In genomic region chr19:43606569-43607229, GRCh38 we compare ENCODE assay signal across 18 cellular contexts. TPM values are rescaled to one million over a fixed set of nuclear protein-coding genes. Genes with fewer than 3 reads are reported as not detected.
DNase-seq lines count a peak whose midpoint lies in the region; ATAC-seq, FAIRE-seq and TF ChIP-seq lines count a peak whose summit lies in the region.
"Had no signal": no experiment of that assay in that cellular context is flagged by ENCODE, and none has a peak within 500 bp of the region (broad histone marks: within the 10 kb centered on the region; RNA-seq: fewer than 3 reads in every experiment).

No MANE protein-coding gene starts in this region.

- no peak for TF ChIP-seq EP300 in K562 (IDR thresholded peaks at IDR 0.05; ENCODE audit: low read length)

- H3K36me3 Mint-ChIP-seq in mesothelial cell of epicardium (peaks cover 20% of the 10 kb centered on the region), nephron progenitor cell (ENCODE audit: low read depth) (peaks cover 38% of the 10 kb centered on the region)

- no peaks in the 10 kb centered on the region for H3K27me3 Mint-ChIP-seq in mesothelial cell of epicardium (ENCODE audit: low read depth)
- H3K27me3 Mint-ChIP-seq in nephron progenitor cell (ENCODE audit: low read depth, poor library complexity): peaks cover 3% of the 10 kb centered on the region
- H3K27me3 Mint-ChIP-seq: activated CD4-positive, alpha-beta T cell treated with anti-CD3 and anti-CD28 coated beads for 36 hours; stimulated activated naive CD8-positive, alpha-beta T cell treated with anti-CD3 and anti-CD28 coated beads, Interleukin-15, Interleukin-2, amounts not matched to agents 100 ng/mL and 50 ng/mL, for 24 hours had no signal

- no peaks in the 10 kb centered on the region for H3K4me1 Mint-ChIP-seq in mesothelial cell of epicardium
- H3K4me1 Mint-ChIP-seq in nephron progenitor cell: peaks cover 9% of the 10 kb centered on the region
- H3K4me1 Mint-ChIP-seq: activated CD4-positive, alpha-beta T cell treated with anti-CD3 and anti-CD28 coated beads for 36 hours had no signal

- H3K9me3 ChIP-seq in BLaER1 treated with 17β-estradiol and CSF1 and Interleukin-3, amounts not matched to agents 10 nM and 100 nM (replicated peaks in 1 of 11): no peaks in the 10 kb centered on the region
- no peaks in the 10 kb centered on the region for H3K9me3 ChIP-seq in K562 (replicated peaks; ENCODE audit: control insufficient read depth, insufficient read depth, low read depth, low read length)
- H3K9me3 ChIP-seq: left ventricle myocardium inferior had no signal

- no TSS peak for BruUV-seq in K562 (replicated peaks; lab: Mats Ljungman, UMichigan)

- intact Hi-C loops in K562 (cut with micrococcal nuclease): no loop called here

- peak overlapping the region in 10 of 11 experiments; percentile 48 to 84 (median 74); a peak in 13 of 22 replicates for H3K9ac ChIP-seq in BLaER1 treated with 17β-estradiol and CSF1 and Interleukin-3, amounts not matched to agents 10 nM and 100 nM
- H3K9ac ChIP-seq in K562 (ENCODE audit: insufficient read depth in 1 of 2, low read depth in 2 of 2, low read length in 2 of 2): 0 out of 4 replicates have a peak overlapping the region, but pooled peaks of 1 of the 2 experiments have one; percentile 7
- H3K9ac ChIP-seq: GM23248 had no signal

- no peak for TF ChIP-seq RAD21 in K562 (CRISPR knock-in tag; conservative IDR thresholded peaks at IDR 0.05 in 1 of 2, IDR thresholded peaks at IDR 0.05 in 1 of 2)

- in situ Hi-C loops in K562 (cut with MboI): no loop called here

- WGBS in K562 (ENCODE audit: insufficient coverage, low coverage, missing lambda C conversion rate): 76% methylated on average over 7 of the region's 7 CpGs

- peak overlapping the region in 10 of 11 experiments; percentile 54 to 85 (median 76); a peak in 16 of 22 replicates for H3K27ac ChIP-seq in BLaER1 treated with 17β-estradiol and CSF1 and Interleukin-3, amounts not matched to agents 10 nM and 100 nM
- peak overlapping the region; percentile 19; the same call in 1 of the 3 replicates for H3K27ac ChIP-seq in K562 (ENCODE audit: extremely low read depth, low read depth, low read length)
- H3K27ac ChIP-seq: GM23248, left ventricle myocardium inferior had no signal

- H2AFZ ChIP-seq in K562 (ENCODE audit: low read depth, low read length): no peak overlapping the region
- H2AFZ ChIP-seq: GM23248 had no signal

- no peak overlapping the region for H3K4me3 Mint-ChIP-seq in mesothelial cell of epicardium
- no peak overlapping the region for H3K4me3 Mint-ChIP-seq in nephron progenitor cell
- H3K4me3 Mint-ChIP-seq: activated CD4-positive, alpha-beta T cell treated with anti-CD3 and anti-CD28 coated beads for 36 hours; stimulated activated naive CD8-positive, alpha-beta T cell treated with anti-CD3 and anti-CD28 coated beads, Interleukin-15, Interleukin-2, amounts not matched to agents 100 ng/mL and 50 ng/mL, for 24 hours; T-helper 2 cell treated with Interferon-gamma antibody and Interleukin-4, amounts not matched to agents 5 μg/mL and 100 μg/mL, for 36 hours had no signal

- no peak for FAIRE-seq in K562 (lab: Jason Lieb, UNC)
- FAIRE-seq: RCC 7860 had no signal

- H3K27me3 ChIP-seq in BLaER1 treated with 17β-estradiol and CSF1 and Interleukin-3, amounts not matched to agents 10 nM and 100 nM: no peaks in the 10 kb centered on the region
- no peaks in the 10 kb centered on the region for H3K27me3 ChIP-seq in K562 (ENCODE audit: control insufficient read depth in 2 of 2, insufficient read depth in 2 of 2, low read length in 2 of 2)

- peaks cover 0 to 62% (median 26%) of the 10 kb centered on the region in 11 experiments; a peak in 15 of 22 replicates for H4K20me1 ChIP-seq in BLaER1 treated with 17β-estradiol and CSF1 and Interleukin-3, amounts not matched to agents 10 nM and 100 nM
- H4K20me1 ChIP-seq in K562 (replicated peaks; ENCODE audit: control insufficient read depth, insufficient read depth, low read length): no peaks in the 10 kb centered on the region

- H3K4me1 ChIP-seq in BLaER1 treated with 17β-estradiol and CSF1 and Interleukin-3, amounts not matched to agents 10 nM and 100 nM: peaks cover 24 to 80% (median 67%) of the 10 kb centered on the region in 10 experiments
- peaks cover 20 to 22% of the 10 kb centered on the region in 2 experiments for H3K4me1 ChIP-seq in K562 (replicated peaks in 1 of 2; ENCODE audit: control insufficient read depth in 2 of 2, insufficient read depth in 2 of 2, low read length in 2 of 2)

- no peaks in the 10 kb centered on the region for H3K9me3 Mint-ChIP-seq in mesothelial cell of epicardium
- no peaks in the 10 kb centered on the region for H3K9me3 Mint-ChIP-seq in nephron progenitor cell
- H3K9me3 Mint-ChIP-seq: stimulated activated naive CD8-positive, alpha-beta T cell treated with anti-CD3 and anti-CD28 coated beads, Interleukin-15, Interleukin-2, amounts not matched to agents 100 ng/mL and 50 ng/mL, for 24 hours; T-helper 2 cell treated with Interferon-gamma antibody and Interleukin-4, amounts not matched to agents 5 μg/mL and 100 μg/mL, for 36 hours had no signal

- peaks cover 8% of the 10 kb centered on the region; the same call in 2 of the 3 replicates for H3K79me2 ChIP-seq in K562 (ENCODE audit: control insufficient read depth, insufficient read depth, low read length)

- CTCF ChIA-PET in K562 (lab: Yijun Ruan, JAX; ENCODE audit: low intra/inter-chr PET ratio): no interaction called here

- peak; percentile 52 for DNase-seq in NCI-H2171 treated with DMSO at 0.1 percent for 48 hours (lab: John Stamatoyannopoulos, UW)
- DNase-seq in K562 (ENCODE audit: extremely low read depth in 1 of 4, low spot score in 3 of 4): no peak
- DNase-seq in mesothelial cell of epicardium (ENCODE audit: low spot score in 2 of 2, unreplicated experiment in 2 of 2): no peak
- no peak for DNase-seq in activated gamma-delta T cell (lab: John Stamatoyannopoulos, UW)
- no peak for DNase-seq in SHP77 treated with DMSO at 0.1 percent for 48 hours (lab: John Stamatoyannopoulos, UW)
- no peak for DNase-seq in nephron progenitor cell
- DNase-seq: activated CD4-positive, alpha-beta T cell treated with anti-CD3 and anti-CD28 coated beads for 36 hours; activated T-cell treated with anti-CD3 and anti-CD28 coated beads, Interleukin-2, amount 50 U/mL, for 1 hour; Calu3; GM23248; left ventricle myocardium inferior; NCI-H748 treated with DMSO at 0.1 percent for 48 hours had no signal

- TF ChIP-seq CTCF in K562 (IDR thresholded peaks at IDR 0.05 in 2 of 3, conservative IDR thresholded peaks at IDR 0.05 in 1 of 3; ENCODE audit: insufficient read depth in 2 of 3, low read depth in 1 of 3, low read length in 3 of 3) (no peak), mesothelial cell of epicardium (IDR thresholded peaks at IDR 0.05; ENCODE audit: unreplicated experiment) (no peak), nephron progenitor cell (IDR thresholded peaks at IDR 0.05) (no peak)

- H3K27ac Mint-ChIP-seq in mesothelial cell of epicardium (peak overlapping the region; percentile 12), nephron progenitor cell (no peak overlapping the region)
- H3K27ac Mint-ChIP-seq: activated CD4-positive, alpha-beta T cell treated with anti-CD3 and anti-CD28 coated beads for 36 hours; T-helper 2 cell treated with Interferon-gamma antibody and Interleukin-4, amounts not matched to agents 5 μg/mL and 100 μg/mL, for 36 hours had no signal

- H3K4me3 ChIP-seq in BLaER1 treated with 17β-estradiol and CSF1 and Interleukin-3, amounts not matched to agents 10 nM and 100 nM: peak overlapping the region in 2 of 10 experiments; percentile 48 to 52; a peak in 4 of 20 replicates
- no peak overlapping the region for H3K4me3 ChIP-seq in K562
- H3K4me3 ChIP-seq: GM23248, left ventricle myocardium inferior had no signal

- ATAC-seq in K562: no peak
- ATAC-seq in GM21528 (IDR thresholded peaks at IDR 0.05; ENCODE audit: low FRiP score, unreplicated experiment): no peak

- peaks cover 18 to 66% (median 52%) of the 10 kb centered on the region in 11 experiments for H3K36me3 ChIP-seq in BLaER1 treated with 17β-estradiol and CSF1 and Interleukin-3, amounts not matched to agents 10 nM and 100 nM
- peaks cover 32% of the 10 kb centered on the region; the same call in 2 of the 3 replicates for H3K36me3 ChIP-seq in K562 (ENCODE audit: control insufficient read depth, insufficient read depth, low read length)

- H3K4me2 ChIP-seq in BLaER1 treated with 17β-estradiol and CSF1 and Interleukin-3, amounts not matched to agents 10 nM and 100 nM: peak overlapping the region; percentile 81 to 96 (median 94)
- no peak overlapping the region for H3K4me2 ChIP-seq in K562 (ENCODE audit: insufficient read depth, low read length)

- H3K9me1 ChIP-seq in K562 (ENCODE audit: control insufficient read depth, insufficient read depth, low read length): peaks cover 6% of the 10 kb centered on the region

- POLR2A ChIA-PET in K562 (lab: Yijun Ruan, JAX): interaction anchor here (4.2 to 8.7 kb wide), 2 partner anchors 9 to 10 kb away, joined by 35 to 60 read pairs; partner anchors contain the start of genes IRGQ and ZNF576

- no peak for TF ChIP-seq POLR2A in K562 (conservative IDR thresholded peaks at IDR 0.05)

RNA-seq across cellular contexts. Expression of gene SRRM5, which starts 5.2 kb away (rescaled TPM):
- 1.0 and 1.2 TPM in 2 replicates for total RNA-seq in K562 (2011; cell fraction: chromatin; rRNA removed; ENCODE audit: low replicate concordance)
- 0.33 TPM in 1 of 2 replicates, not detected in the other for total RNA-seq in K562 (2011; cell fraction: nucleolus; rRNA removed)
- total RNA-seq in K562 (2011; cell fraction: nucleoplasm; rRNA removed): 0.23 and 0.29 TPM in 2 replicates
- total RNA-seq in K562 (2014; rRNA removed) (0.08 and 0.09 TPM in 2 replicates), K562 (2014; rRNA removed; fragmentation: Illumina TruSeq; extraction: Trizol) (0.13 and 0.25 TPM in 2 replicates), K562 (2015; rRNA removed; fragmentation: Illumina TruSeq; extraction: Trizol) (0.08 and 0.18 TPM in 2 replicates), K562 (2021) (0.11 and 0.18 TPM in 2 replicates), mesothelial cell of epicardium (0.36 to 0.63 TPM (median 0.58 TPM) in 3 replicates)
- polyA plus RNA-seq in K562 (2011; rRNA removed) (0.10 and 0.18 TPM in 2 replicates), K562 (2014; fragmentation: Illumina TruSeq; extraction: Trizol) (0.43 and 0.45 TPM in 2 replicates), K562 (2014; fragmentation: Nextera tagmentation; extraction: Ambion mirVana) (not detected), K562 (2014; rRNA removed) (0.25 and 0.36 TPM in 2 replicates)
- polyA plus RNA-seq in K562 (2011; cell fraction: cytosol; rRNA removed): 0.01 and 0.03 TPM in 2 replicates
- polyA plus RNA-seq in K562 (2011; cell fraction: nucleus; rRNA removed): 0.29 and 0.67 TPM in 2 replicates
- polyA plus RNA-seq in K562 (2012): 0.26 and 0.37 TPM in 2 replicates
- polyA minus RNA-seq in K562 (2011; rRNA and poly(A)+ RNA removed): 0.12 TPM in 1 of 2 replicates, not detected in the other
- not detected in 2 replicates for polyA minus RNA-seq in K562 (2011; cell fraction: cytosol; rRNA and poly(A)+ RNA removed)
- polyA minus RNA-seq in K562 (2011; cell fraction: nucleus; rRNA and poly(A)+ RNA removed): 0.22 TPM in 1 of 2 replicates, not detected in the other
- total RNA-seq: GM23248 had no signal
- polyA plus RNA-seq: GM23248, neural cell had no signal

RNA-seq across cellular contexts. Expression of gene ZNF576, which starts 10.3 kb away (rescaled TPM):
- 16.8 and 39.5 TPM in 2 replicates for total RNA-seq in K562 (2011; cell fraction: chromatin; rRNA removed; ENCODE audit: low replicate concordance)
- total RNA-seq in K562 (2011; cell fraction: nucleolus; rRNA removed): 33.8 and 38.9 TPM in 2 replicates
- total RNA-seq in K562 (2011; cell fraction: nucleoplasm; rRNA removed): 35.0 and 41.2 TPM in 2 replicates
- 7.1 and 16.2 TPM in 2 replicates for total RNA-seq in K562 (2014; rRNA removed)
- 5.6 and 6.8 TPM in 2 replicates for total RNA-seq in K562 (2014; rRNA removed; fragmentation: Illumina TruSeq; extraction: Trizol)
- 8.8 and 9.9 TPM in 2 replicates for total RNA-seq in K562 (2015; rRNA removed; fragmentation: Illumina TruSeq; extraction: Trizol)
- total RNA-seq in K562 (2021): 14.2 and 18.2 TPM in 2 replicates
- 7.3 and 9.7 TPM in 2 replicates for polyA plus RNA-seq in K562 (2011; rRNA removed)
- polyA plus RNA-seq in K562 (2011; cell fraction: cytosol; rRNA removed): 14.2 and 34.8 TPM in 2 replicates
- polyA plus RNA-seq in K562 (2011; cell fraction: nucleus; rRNA removed): 10.6 and 13.3 TPM in 2 replicates
- 12.8 and 12.9 TPM in 2 replicates for polyA plus RNA-seq in K562 (2012)
- 12.5 and 12.7 TPM in 2 replicates for polyA plus RNA-seq in K562 (2014; fragmentation: Illumina TruSeq; extraction: Trizol)
- 10 to 100 TPM; 12.2 to 18.2 TPM for polyA plus RNA-seq in K562 (2014; fragmentation: Nextera tagmentation; extraction: Ambion mirVana)
- 12.8 and 17.4 TPM in 2 replicates for polyA plus RNA-seq in K562 (2014; rRNA removed)
- 6.4 and 8.1 TPM in 2 replicates for polyA minus RNA-seq in K562 (2011; rRNA and poly(A)+ RNA removed)
- polyA minus RNA-seq in K562 (2011; cell fraction: cytosol; rRNA and poly(A)+ RNA removed): 5.5 and 6.7 TPM in 2 replicates
- 12.8 and 16.1 TPM in 2 replicates for polyA minus RNA-seq in K562 (2011; cell fraction: nucleus; rRNA and poly(A)+ RNA removed)
- total RNA-seq in mesothelial cell of epicardium: 11.4 to 12.6 TPM (median 12.6 TPM) in 3 replicates

RNA-seq across cellular contexts. Expression of gene IRGQ, which starts 10.8 kb away (rescaled TPM):
- total RNA-seq in K562 (2011; cell fraction: chromatin; rRNA removed; ENCODE audit: low replicate concordance): 18.5 and 25.1 TPM in 2 replicates
- 14.3 and 16.3 TPM in 2 replicates for total RNA-seq in K562 (2011; cell fraction: nucleolus; rRNA removed)
- total RNA-seq in K562 (2011; cell fraction: nucleoplasm; rRNA removed): 23.6 and 35.4 TPM in 2 replicates
- 5.3 and 7.3 TPM in 2 replicates for total RNA-seq in K562 (2014; rRNA removed)
- total RNA-seq in K562 (2014; rRNA removed; fragmentation: Illumina TruSeq; extraction: Trizol): 8.8 and 9.6 TPM in 2 replicates
- 7.8 and 7.9 TPM in 2 replicates for total RNA-seq in K562 (2015; rRNA removed; fragmentation: Illumina TruSeq; extraction: Trizol)
- total RNA-seq in K562 (2021): 16.8 and 19.2 TPM in 2 replicates
- polyA plus RNA-seq in K562 (2011; rRNA removed): 8.3 and 11.2 TPM in 2 replicates
- polyA plus RNA-seq in K562 (2011; cell fraction: cytosol; rRNA removed): 6.4 and 14.2 TPM in 2 replicates
- polyA plus RNA-seq in K562 (2011; cell fraction: nucleus; rRNA removed): 7.0 and 10.7 TPM in 2 replicates
- polyA plus RNA-seq in K562 (2012): 2.1 and 2.5 TPM in 2 replicates
- polyA plus RNA-seq in K562 (2014; fragmentation: Illumina TruSeq; extraction: Trizol): 3.4 and 5.1 TPM in 2 replicates
- polyA plus RNA-seq in K562 (2014; fragmentation: Nextera tagmentation; extraction: Ambion mirVana): 10 to 100 TPM in 1 of 2 experiments, 1 to 10 TPM in 1; 3.5 to 11.2 TPM
- polyA plus RNA-seq in K562 (2014; rRNA removed): 6.2 and 6.6 TPM in 2 replicates
- polyA minus RNA-seq in K562 (2011; rRNA and poly(A)+ RNA removed): 13.0 and 15.6 TPM in 2 replicates
- 8.6 and 11.0 TPM in 2 replicates for polyA minus RNA-seq in K562 (2011; cell fraction: cytosol; rRNA and poly(A)+ RNA removed)
- polyA minus RNA-seq in K562 (2011; cell fraction: nucleus; rRNA and poly(A)+ RNA removed): 2.2 and 3.3 TPM in 2 replicates
- total RNA-seq in mesothelial cell of epicardium: 41.1 to 42.2 TPM (median 41.4 TPM) in 3 replicates

RNA-seq across cellular contexts. Expression of gene ZNF428, which starts 12.7 kb away (rescaled TPM):
- total RNA-seq in K562 (2011; cell fraction: chromatin; rRNA removed; ENCODE audit: low replicate concordance): 6.3 and 13.9 TPM in 2 replicates
- 8.6 and 12.7 TPM in 2 replicates for total RNA-seq in K562 (2011; cell fraction: nucleolus; rRNA removed)
- 10.1 and 10.3 TPM in 2 replicates for total RNA-seq in K562 (2011; cell fraction: nucleoplasm; rRNA removed)
- total RNA-seq in K562 (2014; rRNA removed): 85.7 and 86.9 TPM in 2 replicates
- total RNA-seq in K562 (2014; rRNA removed; fragmentation: Illumina TruSeq; extraction: Trizol): 8.4 and 8.8 TPM in 2 replicates
- total RNA-seq in K562 (2015; rRNA removed; fragmentation: Illumina TruSeq; extraction: Trizol): 27.5 and 30.4 TPM in 2 replicates
- 42.2 and 49.2 TPM in 2 replicates for total RNA-seq in K562 (2021)
- 14.9 and 15.9 TPM in 2 replicates for polyA plus RNA-seq in K562 (2011; rRNA removed)
- polyA plus RNA-seq in K562 (2011; cell fraction: cytosol; rRNA removed): 17.8 and 32.7 TPM in 2 replicates
- polyA plus RNA-seq in K562 (2011; cell fraction: nucleus; rRNA removed): 14.2 and 15.7 TPM in 2 replicates
- 41.0 and 43.7 TPM in 2 replicates for polyA plus RNA-seq in K562 (2012)
- 14.9 and 19.1 TPM in 2 replicates for polyA plus RNA-seq in K562 (2014; fragmentation: Illumina TruSeq; extraction: Trizol)
- polyA plus RNA-seq in K562 (2014; fragmentation: Nextera tagmentation; extraction: Ambion mirVana): under 1 TPM; 0.15 to 0.23 TPM
- polyA plus RNA-seq in K562 (2014; rRNA removed): 68.7 and 75.7 TPM in 2 replicates
- 2.5 and 3.4 TPM in 2 replicates for polyA minus RNA-seq in K562 (2011; rRNA and poly(A)+ RNA removed)
- polyA minus RNA-seq in K562 (2011; cell fraction: cytosol; rRNA and poly(A)+ RNA removed): 4.3 and 6.7 TPM in 2 replicates
- polyA minus RNA-seq in K562 (2011; cell fraction: nucleus; rRNA and poly(A)+ RNA removed): 4.3 and 6.9 TPM in 2 replicates
- 92.2 to 96.2 TPM (median 92.4 TPM) in 3 replicates for total RNA-seq in mesothelial cell of epicardium

RNA-seq across cellular contexts. Expression of gene PINLYP, which starts 31.1 kb away (rescaled TPM):
- 0.30 and 1.1 TPM in 2 replicates for total RNA-seq in K562 (2011; cell fraction: chromatin; rRNA removed; ENCODE audit: low replicate concordance)
- total RNA-seq in K562 (2011; cell fraction: nucleolus; rRNA removed): 0.66 and 1.0 TPM in 2 replicates
- total RNA-seq in K562 (2011; cell fraction: nucleoplasm; rRNA removed): 0.76 and 0.95 TPM in 2 replicates
- total RNA-seq in K562 (2014; rRNA removed) (1.1 TPM in 2 replicates), K562 (2014; rRNA removed; fragmentation: Illumina TruSeq; extraction: Trizol) (1.1 and 1.7 TPM in 2 replicates), K562 (2015; rRNA removed; fragmentation: Illumina TruSeq; extraction: Trizol) (2.2 and 2.7 TPM in 2 replicates), K562 (2021) (1.00 and 2.4 TPM in 2 replicates), mesothelial cell of epicardium (12.6 to 14.5 TPM (median 13.8 TPM) in 3 replicates)
- polyA plus RNA-seq in K562 (2011; rRNA removed) (1.0 and 1.5 TPM in 2 replicates), K562 (2014; fragmentation: Illumina TruSeq; extraction: Trizol) (2.8 and 4.7 TPM in 2 replicates), K562 (2014; fragmentation: Nextera tagmentation; extraction: Ambion mirVana) (1 to 10 TPM; 4.6 to 6.0 TPM), K562 (2014; rRNA removed) (6.7 and 8.0 TPM in 2 replicates)
- 0.73 and 1.8 TPM in 2 replicates for polyA plus RNA-seq in K562 (2011; cell fraction: cytosol; rRNA removed)
- 0.51 and 0.56 TPM in 2 replicates for polyA plus RNA-seq in K562 (2011; cell fraction: nucleus; rRNA removed)
- polyA plus RNA-seq in K562 (2012): 3.9 and 4.2 TPM in 2 replicates
- polyA minus RNA-seq in K562 (2011; rRNA and poly(A)+ RNA removed): 0.11 and 0.24 TPM in 2 replicates
- not detected in 2 replicates for polyA minus RNA-seq in K562 (2011; cell fraction: cytosol; rRNA and poly(A)+ RNA removed)
- 0.67 TPM in 1 of 2 replicates, not detected in the other for polyA minus RNA-seq in K562 (2011; cell fraction: nucleus; rRNA and poly(A)+ RNA removed)
